In the genomic region with DNA sequence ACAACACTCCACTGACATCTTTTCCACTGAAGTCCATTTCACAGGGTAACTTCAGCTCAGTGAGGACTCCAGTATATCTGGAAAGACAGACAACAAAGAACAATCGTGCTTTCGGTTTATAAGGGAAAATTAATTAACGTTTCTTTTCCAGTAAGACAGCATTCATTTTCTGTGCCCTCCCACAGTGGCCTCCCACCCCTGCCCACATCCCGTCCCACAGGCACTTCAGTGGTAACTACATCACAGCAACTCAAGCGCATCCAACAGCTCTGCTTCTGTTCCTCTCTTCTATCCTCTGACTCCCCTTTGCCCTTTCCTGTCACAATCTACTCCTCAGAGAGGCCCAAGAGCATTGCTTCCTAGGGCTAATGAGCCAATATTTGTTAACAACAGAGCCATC, we compare ENCODE assay signal across 1 cellular context.
TF ChIP-seq lines count a peak whose summit lies in the region.

No MANE protein-coding gene starts in this region.

TF ChIP-seq in GM12878, 131 proteins besides CTCF, POLR2A, EP300 and RAD21 (continued from another document and continues in another):
- TF ChIP-seq, protein P1, sequence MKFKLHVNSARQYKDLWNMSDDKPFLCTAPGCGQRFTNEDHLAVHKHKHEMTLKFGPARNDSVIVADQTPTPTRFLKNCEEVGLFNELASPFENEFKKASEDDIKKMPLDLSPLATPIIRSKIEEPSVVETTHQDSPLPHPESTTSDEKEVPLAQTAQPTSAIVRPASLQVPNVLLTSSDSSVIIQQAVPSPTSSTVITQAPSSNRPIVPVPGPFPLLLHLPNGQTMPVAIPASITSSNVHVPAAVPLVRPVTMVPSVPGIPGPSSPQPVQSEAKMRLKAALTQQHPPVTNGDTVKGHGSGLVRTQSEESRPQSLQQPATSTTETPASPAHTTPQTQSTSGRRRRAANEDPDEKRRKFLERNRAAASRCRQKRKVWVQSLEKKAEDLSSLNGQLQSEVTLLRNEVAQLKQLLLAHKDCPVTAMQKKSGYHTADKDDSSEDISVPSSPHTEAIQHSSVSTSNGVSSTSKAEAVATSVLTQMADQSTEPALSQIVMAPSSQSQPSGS (IDR thresholded peaks at IDR 0.05; ENCODE audit: low read length): peak; percentile 35; the same call in 1 of the 2 replicates
- TF ChIP-seq, protein P2, sequence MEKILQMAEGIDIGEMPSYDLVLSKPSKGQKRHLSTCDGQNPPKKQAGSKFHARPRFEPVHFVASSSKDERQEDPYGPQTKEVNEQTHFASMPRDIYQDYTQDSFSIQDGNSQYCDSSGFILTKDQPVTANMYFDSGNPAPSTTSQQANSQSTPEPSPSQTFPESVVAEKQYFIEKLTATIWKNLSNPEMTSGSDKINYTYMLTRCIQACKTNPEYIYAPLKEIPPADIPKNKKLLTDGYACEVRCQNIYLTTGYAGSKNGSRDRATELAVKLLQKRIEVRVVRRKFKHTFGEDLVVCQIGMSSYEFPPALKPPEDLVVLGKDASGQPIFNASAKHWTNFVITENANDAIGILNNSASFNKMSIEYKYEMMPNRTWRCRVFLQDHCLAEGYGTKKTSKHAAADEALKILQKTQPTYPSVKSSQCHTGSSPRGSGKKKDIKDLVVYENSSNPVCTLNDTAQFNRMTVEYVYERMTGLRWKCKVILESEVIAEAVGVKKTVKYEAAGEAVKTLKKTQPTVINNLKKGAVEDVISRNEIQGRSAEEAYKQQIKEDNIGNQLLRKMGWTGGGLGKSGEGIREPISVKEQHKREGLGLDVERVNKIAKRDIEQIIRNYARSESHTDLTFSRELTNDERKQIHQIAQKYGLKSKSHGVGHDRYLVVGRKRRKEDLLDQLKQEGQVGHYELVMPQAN (conservative IDR thresholded peaks at IDR 0.05): no peak
- TF ChIP-seq TBL1XR1 (IDR thresholded peaks at IDR 0.05; ENCODE audit: low read depth, low read length) (no peak), CREM (IDR thresholded peaks at IDR 0.05; ENCODE audit: low read depth) (no peak; the same call in 1 of the 2 replicates), POU2F2 (IDR thresholded peaks at IDR 0.05; ENCODE audit: borderline replicate concordance, low read depth, low read length) (no peak), RBBP5 (conservative IDR thresholded peaks at IDR 0.05) (no peak), IKZF1 (conservative IDR thresholded peaks at IDR 0.05) (peak; percentile 82), ZNF622 (IDR thresholded peaks at IDR 0.05) (no peak), MTA3 (IDR thresholded peaks at IDR 0.05; ENCODE audit: borderline replicate concordance, low read length) (peak; percentile 32; the same call in 1 of the 2 replicates), BHLHE40 (IDR thresholded peaks at IDR 0.05; ENCODE audit: borderline replicate concordance in 1 of 2, low read depth in 2 of 2, low read length in 1 of 2) (no peak), FOXK2 (IDR thresholded peaks at IDR 0.05) (no peak), CHD4 (IDR thresholded peaks at IDR 0.05) (no peak), MTA2 (IDR thresholded peaks at IDR 0.05; ENCODE audit: low read depth) (peak; percentile 84), ZBED1 (IDR thresholded peaks at IDR 0.05; ENCODE audit: borderline replicate concordance) (no peak), HDGF (IDR thresholded peaks at IDR 0.05) (0 out of 2 replicates have a peak, but pooled peaks have one; percentile 14), GATAD2B (conservative IDR thresholded peaks at IDR 0.05; ENCODE audit: low read depth) (0 out of 2 replicates have a peak, but pooled peaks have one; percentile 30), TCF7 (IDR thresholded peaks at IDR 0.05; ENCODE audit: borderline replicate concordance) (no peak), SREBF2 (IDR thresholded peaks at IDR 0.05; ENCODE audit: low read length) (no peak), STAT3 (IDR thresholded peaks at IDR 0.05; ENCODE audit: low read depth, low read length) (no peak), SMAD5 (IDR thresholded peaks at IDR 0.05; ENCODE audit: low read depth) (no peak), STAT1 (conservative IDR thresholded peaks at IDR 0.05) (no peak), ASH2L (IDR thresholded peaks at IDR 0.05; ENCODE audit: borderline replicate concordance, low read depth) (no peak), GABPA (IDR thresholded peaks at IDR 0.05; ENCODE audit: low read depth) (no peak), SMARCA5 (IDR thresholded peaks at IDR 0.05) (no peak), MYC (IDR thresholded peaks at IDR 0.05; ENCODE audit: insufficient read depth, insufficient read length, insufficient replicate concordance, low read length, severe bottlenecking) (no peak), YBX1 (IDR thresholded peaks at IDR 0.05) (no peak), NFXL1 (IDR thresholded peaks at IDR 0.05; ENCODE audit: borderline replicate concordance) (no peak), IRF4 (IDR thresholded peaks at IDR 0.05; ENCODE audit: low read depth, low read length) (no peak), CHD1 (IDR thresholded peaks at IDR 0.05; ENCODE audit: low read depth, low read length) (no peak), EZH2 (IDR thresholded peaks at IDR 0.05; ENCODE audit: borderline replicate concordance, control insufficient read depth, low read depth, low read length) (no peak), PML (IDR thresholded peaks at IDR 0.05; ENCODE audit: low read length) (no peak), SPI1 (IDR thresholded peaks at IDR 0.05; ENCODE audit: borderline replicate concordance, insufficient read depth, low read depth, low read length) (peak; percentile 55; the same call in 1 of the 2 replicates), NR2C1 (IDR thresholded peaks at IDR 0.05) (no peak), JUND (IDR thresholded peaks at IDR 0.05; ENCODE audit: low read depth, low read length) (no peak), FOS (IDR thresholded peaks at IDR 0.05; ENCODE audit: borderline replicate concordance, extremely low read depth, insufficient read length) (no peak), NRF1 (conservative IDR thresholded peaks at IDR 0.05; ENCODE audit: low read depth, low read length) (no peak)
- TF ChIP-seq, protein P3, sequence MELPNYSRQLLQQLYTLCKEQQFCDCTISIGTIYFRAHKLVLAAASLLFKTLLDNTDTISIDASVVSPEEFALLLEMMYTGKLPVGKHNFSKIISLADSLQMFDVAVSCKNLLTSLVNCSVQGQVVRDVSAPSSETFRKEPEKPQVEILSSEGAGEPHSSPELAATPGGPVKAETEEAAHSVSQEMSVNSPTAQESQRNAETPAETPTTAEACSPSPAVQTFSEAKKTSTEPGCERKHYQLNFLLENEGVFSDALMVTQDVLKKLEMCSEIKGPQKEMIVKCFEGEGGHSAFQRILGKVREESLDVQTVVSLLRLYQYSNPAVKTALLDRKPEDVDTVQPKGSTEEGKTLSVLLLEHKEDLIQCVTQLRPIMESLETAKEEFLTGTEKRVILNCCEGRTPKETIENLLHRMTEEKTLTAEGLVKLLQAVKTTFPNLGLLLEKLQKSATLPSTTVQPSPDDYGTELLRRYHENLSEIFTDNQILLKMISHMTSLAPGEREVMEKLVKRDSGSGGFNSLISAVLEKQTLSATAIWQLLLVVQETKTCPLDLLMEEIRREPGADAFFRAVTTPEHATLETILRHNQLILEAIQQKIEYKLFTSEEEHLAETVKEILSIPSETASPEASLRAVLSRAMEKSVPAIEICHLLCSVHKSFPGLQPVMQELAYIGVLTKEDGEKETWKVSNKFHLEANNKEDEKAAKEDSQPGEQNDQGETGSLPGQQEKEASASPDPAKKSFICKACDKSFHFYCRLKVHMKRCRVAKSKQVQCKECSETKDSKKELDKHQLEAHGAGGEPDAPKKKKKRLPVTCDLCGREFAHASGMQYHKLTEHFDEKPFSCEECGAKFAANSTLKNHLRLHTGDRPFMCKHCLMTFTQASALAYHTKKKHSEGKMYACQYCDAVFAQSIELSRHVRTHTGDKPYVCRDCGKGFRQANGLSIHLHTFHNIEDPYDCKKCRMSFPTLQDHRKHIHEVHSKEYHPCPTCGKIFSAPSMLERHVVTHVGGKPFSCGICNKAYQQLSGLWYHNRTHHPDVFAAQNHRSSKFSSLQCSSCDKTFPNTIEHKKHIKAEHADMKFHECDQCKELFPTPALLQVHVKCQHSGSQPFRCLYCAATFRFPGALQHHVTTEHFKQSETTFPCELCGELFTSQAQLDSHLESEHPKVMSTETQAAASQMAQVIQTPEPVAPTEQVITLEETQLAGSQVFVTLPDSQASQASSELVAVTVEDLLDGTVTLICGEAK (IDR thresholded peaks at IDR 0.05; ENCODE audit: borderline replicate concordance): no peak
- TF ChIP-seq, protein P4, sequence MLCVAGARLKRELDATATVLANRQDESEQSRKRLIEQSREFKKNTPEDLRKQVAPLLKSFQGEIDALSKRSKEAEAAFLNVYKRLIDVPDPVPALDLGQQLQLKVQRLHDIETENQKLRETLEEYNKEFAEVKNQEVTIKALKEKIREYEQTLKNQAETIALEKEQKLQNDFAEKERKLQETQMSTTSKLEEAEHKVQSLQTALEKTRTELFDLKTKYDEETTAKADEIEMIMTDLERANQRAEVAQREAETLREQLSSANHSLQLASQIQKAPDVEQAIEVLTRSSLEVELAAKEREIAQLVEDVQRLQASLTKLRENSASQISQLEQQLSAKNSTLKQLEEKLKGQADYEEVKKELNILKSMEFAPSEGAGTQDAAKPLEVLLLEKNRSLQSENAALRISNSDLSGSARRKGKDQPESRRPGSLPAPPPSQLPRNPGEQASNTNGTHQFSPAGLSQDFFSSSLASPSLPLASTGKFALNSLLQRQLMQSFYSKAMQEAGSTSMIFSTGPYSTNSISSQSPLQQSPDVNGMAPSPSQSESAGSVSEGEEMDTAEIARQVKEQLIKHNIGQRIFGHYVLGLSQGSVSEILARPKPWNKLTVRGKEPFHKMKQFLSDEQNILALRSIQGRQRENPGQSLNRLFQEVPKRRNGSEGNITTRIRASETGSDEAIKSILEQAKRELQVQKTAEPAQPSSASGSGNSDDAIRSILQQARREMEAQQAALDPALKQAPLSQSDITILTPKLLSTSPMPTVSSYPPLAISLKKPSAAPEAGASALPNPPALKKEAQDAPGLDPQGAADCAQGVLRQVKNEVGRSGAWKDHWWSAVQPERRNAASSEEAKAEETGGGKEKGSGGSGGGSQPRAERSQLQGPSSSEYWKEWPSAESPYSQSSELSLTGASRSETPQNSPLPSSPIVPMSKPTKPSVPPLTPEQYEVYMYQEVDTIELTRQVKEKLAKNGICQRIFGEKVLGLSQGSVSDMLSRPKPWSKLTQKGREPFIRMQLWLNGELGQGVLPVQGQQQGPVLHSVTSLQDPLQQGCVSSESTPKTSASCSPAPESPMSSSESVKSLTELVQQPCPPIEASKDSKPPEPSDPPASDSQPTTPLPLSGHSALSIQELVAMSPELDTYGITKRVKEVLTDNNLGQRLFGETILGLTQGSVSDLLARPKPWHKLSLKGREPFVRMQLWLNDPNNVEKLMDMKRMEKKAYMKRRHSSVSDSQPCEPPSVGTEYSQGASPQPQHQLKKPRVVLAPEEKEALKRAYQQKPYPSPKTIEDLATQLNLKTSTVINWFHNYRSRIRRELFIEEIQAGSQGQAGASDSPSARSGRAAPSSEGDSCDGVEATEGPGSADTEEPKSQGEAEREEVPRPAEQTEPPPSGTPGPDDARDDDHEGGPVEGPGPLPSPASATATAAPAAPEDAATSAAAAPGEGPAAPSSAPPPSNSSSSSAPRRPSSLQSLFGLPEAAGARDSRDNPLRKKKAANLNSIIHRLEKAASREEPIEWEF (IDR thresholded peaks at IDR 0.05; ENCODE audit: insufficient replicate concordance, low read depth, low read length): no peak
- TF ChIP-seq, protein P5, sequence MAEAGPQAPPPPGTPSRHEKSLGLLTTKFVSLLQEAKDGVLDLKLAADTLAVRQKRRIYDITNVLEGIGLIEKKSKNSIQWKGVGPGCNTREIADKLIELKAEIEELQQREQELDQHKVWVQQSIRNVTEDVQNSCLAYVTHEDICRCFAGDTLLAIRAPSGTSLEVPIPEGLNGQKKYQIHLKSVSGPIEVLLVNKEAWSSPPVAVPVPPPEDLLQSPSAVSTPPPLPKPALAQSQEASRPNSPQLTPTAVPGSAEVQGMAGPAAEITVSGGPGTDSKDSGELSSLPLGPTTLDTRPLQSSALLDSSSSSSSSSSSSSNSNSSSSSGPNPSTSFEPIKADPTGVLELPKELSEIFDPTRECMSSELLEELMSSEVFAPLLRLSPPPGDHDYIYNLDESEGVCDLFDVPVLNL (IDR thresholded peaks at IDR 0.05; ENCODE audit: low read depth, low read length): no peak
- TF ChIP-seq, protein P6, sequence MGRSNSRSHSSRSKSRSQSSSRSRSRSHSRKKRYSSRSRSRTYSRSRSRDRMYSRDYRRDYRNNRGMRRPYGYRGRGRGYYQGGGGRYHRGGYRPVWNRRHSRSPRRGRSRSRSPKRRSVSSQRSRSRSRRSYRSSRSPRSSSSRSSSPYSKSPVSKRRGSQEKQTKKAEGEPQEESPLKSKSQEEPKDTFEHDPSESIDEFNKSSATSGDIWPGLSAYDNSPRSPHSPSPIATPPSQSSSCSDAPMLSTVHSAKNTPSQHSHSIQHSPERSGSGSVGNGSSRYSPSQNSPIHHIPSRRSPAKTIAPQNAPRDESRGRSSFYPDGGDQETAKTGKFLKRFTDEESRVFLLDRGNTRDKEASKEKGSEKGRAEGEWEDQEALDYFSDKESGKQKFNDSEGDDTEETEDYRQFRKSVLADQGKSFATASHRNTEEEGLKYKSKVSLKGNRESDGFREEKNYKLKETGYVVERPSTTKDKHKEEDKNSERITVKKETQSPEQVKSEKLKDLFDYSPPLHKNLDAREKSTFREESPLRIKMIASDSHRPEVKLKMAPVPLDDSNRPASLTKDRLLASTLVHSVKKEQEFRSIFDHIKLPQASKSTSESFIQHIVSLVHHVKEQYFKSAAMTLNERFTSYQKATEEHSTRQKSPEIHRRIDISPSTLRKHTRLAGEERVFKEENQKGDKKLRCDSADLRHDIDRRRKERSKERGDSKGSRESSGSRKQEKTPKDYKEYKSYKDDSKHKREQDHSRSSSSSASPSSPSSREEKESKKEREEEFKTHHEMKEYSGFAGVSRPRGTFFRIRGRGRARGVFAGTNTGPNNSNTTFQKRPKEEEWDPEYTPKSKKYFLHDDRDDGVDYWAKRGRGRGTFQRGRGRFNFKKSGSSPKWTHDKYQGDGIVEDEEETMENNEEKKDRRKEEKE (IDR thresholded peaks at IDR 0.05): no peak
- TF ChIP-seq, protein P7, sequence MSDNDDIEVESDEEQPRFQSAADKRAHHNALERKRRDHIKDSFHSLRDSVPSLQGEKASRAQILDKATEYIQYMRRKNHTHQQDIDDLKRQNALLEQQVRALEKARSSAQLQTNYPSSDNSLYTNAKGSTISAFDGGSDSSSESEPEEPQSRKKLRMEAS (IDR thresholded peaks at IDR 0.05; ENCODE audit: low read depth, low read length): no peak
- TF ChIP-seq, protein P8, sequence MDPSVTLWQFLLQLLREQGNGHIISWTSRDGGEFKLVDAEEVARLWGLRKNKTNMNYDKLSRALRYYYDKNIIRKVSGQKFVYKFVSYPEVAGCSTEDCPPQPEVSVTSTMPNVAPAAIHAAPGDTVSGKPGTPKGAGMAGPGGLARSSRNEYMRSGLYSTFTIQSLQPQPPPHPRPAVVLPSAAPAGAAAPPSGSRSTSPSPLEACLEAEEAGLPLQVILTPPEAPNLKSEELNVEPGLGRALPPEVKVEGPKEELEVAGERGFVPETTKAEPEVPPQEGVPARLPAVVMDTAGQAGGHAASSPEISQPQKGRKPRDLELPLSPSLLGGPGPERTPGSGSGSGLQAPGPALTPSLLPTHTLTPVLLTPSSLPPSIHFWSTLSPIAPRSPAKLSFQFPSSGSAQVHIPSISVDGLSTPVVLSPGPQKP (IDR thresholded peaks at IDR 0.05; ENCODE audit: low read depth, low read length): no peak
- TF ChIP-seq, protein P9, sequence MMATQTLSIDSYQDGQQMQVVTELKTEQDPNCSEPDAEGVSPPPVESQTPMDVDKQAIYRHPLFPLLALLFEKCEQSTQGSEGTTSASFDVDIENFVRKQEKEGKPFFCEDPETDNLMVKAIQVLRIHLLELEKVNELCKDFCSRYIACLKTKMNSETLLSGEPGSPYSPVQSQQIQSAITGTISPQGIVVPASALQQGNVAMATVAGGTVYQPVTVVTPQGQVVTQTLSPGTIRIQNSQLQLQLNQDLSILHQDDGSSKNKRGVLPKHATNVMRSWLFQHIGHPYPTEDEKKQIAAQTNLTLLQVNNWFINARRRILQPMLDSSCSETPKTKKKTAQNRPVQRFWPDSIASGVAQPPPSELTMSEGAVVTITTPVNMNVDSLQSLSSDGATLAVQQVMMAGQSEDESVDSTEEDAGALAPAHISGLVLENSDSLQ (IDR thresholded peaks at IDR 0.05): no peak
